Comparison of ENCODE assay signal across 10 cellular contexts in genomic region chr22:48098243-48098935, GRCh38.
A peak's percentile ranks its signal among the peaks of the same experiment; 100 is the strongest.
DNase-seq lines count a peak whose midpoint lies in the region; ATAC-seq and TF ChIP-seq lines count a peak whose summit lies in the region.
"Had no signal": no experiment of that assay in that cellular context is flagged by ENCODE, and none has a peak within 500 bp of the region (broad histone marks: within the 10 kb centered on the region; RNA-seq: fewer than 3 reads in every experiment).

No MANE protein-coding gene starts in this region.

- H3K4me3 ChIP-seq in NB4 (ENCODE audit: low read depth, low read length) (no peak overlapping the region), spleen (peak overlapping the region in 1 of 8 donors; percentile 38), tibial nerve (no peak overlapping the region)

- peak overlapping the region; percentile 7 for H3K4me3 Mint-ChIP-seq in activated CD8-positive, alpha-beta memory T cell treated with anti-CD3 and anti-CD28 coated beads, Interleukin-2, amount 10 ng/mL, durations not matched to agents 7 days and 5 days

- no peak for TF ChIP-seq CTCF in NB4 (IDR thresholded peaks at IDR 0.05; ENCODE audit: low read depth, low read length)
- no peak for TF ChIP-seq CTCF in spleen (IDR thresholded peaks at IDR 0.05 in 8 of 11, conservative IDR thresholded peaks at IDR 0.05 in 3 of 11)
- TF ChIP-seq CTCF in tibial nerve (IDR thresholded peaks at IDR 0.05) = no peak

- peaks cover 33% of the 10 kb centered on the region for H3K27me3 Mint-ChIP-seq in activated CD8-positive, alpha-beta memory T cell treated with anti-CD3 and anti-CD28 coated beads, Interleukin-2, amount 10 ng/mL, durations not matched to agents 7 days and 5 days

- peaks cover 0 to 28% (median 0%) of the 10 kb centered on the region in 7 donors for H3K27me3 ChIP-seq in spleen (replicated peaks in 1 of 7)
- peaks cover 0 to 7% of the 10 kb centered on the region in 2 donors for H3K27me3 ChIP-seq in tibial nerve

- peak; percentile 94 for ATAC-seq in activated CD8-positive, alpha-beta memory T cell treated with anti-CD3 and anti-CD28 coated beads, Interleukin-2, amount 10 ng/mL, durations not matched to agents 7 days and 5 days
- ATAC-seq in HG02678 (IDR thresholded peaks at IDR 0.05; ENCODE audit: unreplicated experiment) = peak; percentile 83
- ATAC-seq: Panc1 had no signal

- H3K27ac Mint-ChIP-seq in activated CD8-positive, alpha-beta memory T cell treated with anti-CD3 and anti-CD28 coated beads, Interleukin-2, amount 10 ng/mL, durations not matched to agents 7 days and 5 days = peak overlapping the region; percentile 88

- H3K4me1 ChIP-seq in spleen (peaks cover 7 to 52% (median 31%) of the 10 kb centered on the region in 6 donors), tibial nerve (no peaks in the 10 kb centered on the region)
- H3K4me1 ChIP-seq: parathyroid adenoma had no signal

- H3K9me3 ChIP-seq in spleen (peaks cover 0 to 6% (median 0%) of the 10 kb centered on the region in 8 donors), tibial nerve (no peaks in the 10 kb centered on the region)

- no peaks in the 10 kb centered on the region for H3K36me3 ChIP-seq in spleen
- no peaks in the 10 kb centered on the region for H3K36me3 ChIP-seq in tibial nerve

- H3K4me1 Mint-ChIP-seq in activated CD8-positive, alpha-beta memory T cell treated with anti-CD3 and anti-CD28 coated beads, Interleukin-2, amount 10 ng/mL, durations not matched to agents 7 days and 5 days = peaks cover 32% of the 10 kb centered on the region

- DNase-seq in activated CD8-positive, alpha-beta memory T cell treated with anti-CD3 and anti-CD28 coated beads, Interleukin-2, amount 10 ng/mL, durations not matched to agents 7 days and 5 days = peak; percentile 75
- no peak for DNase-seq in activated CD8-positive, alpha-beta memory T cell treated with anti-CD3 and anti-CD28 coated beads, Interleukin-2, amount 50 U/mL, for 4 hours
- DNase-seq in NB4 (ENCODE audit: low read depth) (peak; percentile 33), spleen (no peak), anterior cingulate cortex (lab: John Stamatoyannopoulos, UW) (no peak), tibial nerve (ENCODE audit: low spot score in 2 of 2) (no peak), inferior parietal cortex (ENCODE audit: extremely low spot score) (no peak)

- H3K27ac ChIP-seq in spleen = peak overlapping the region in 7 of 8 donors; percentile 71 to 90 (median 80)
- H3K27ac ChIP-seq in tibial nerve = no peak overlapping the region
- H3K27ac ChIP-seq: parathyroid adenoma had no signal

- TF ChIP-seq EP300 in tibial nerve (IDR thresholded peaks at IDR 0.05) = no peak

- intact Hi-C loops in spleen (cut with DNase I; ENCODE audit: low total_unique reads) = no loop called here

- peaks cover 10% of the 10 kb centered on the region for H3K36me3 Mint-ChIP-seq in activated CD8-positive, alpha-beta memory T cell treated with anti-CD3 and anti-CD28 coated beads, Interleukin-2, amount 10 ng/mL, durations not matched to agents 7 days and 5 days

- 8 to 28% (median 15%) methylated on average over 8 of the region's 8 CpGs for WGBS in spleen, 5 donors
- 61 to 66% methylated on average over 8 of the region's 8 CpGs for WGBS in tibial nerve, 2 donors

- CTCF ChIA-PET in activated CD8-positive, alpha-beta memory T cell treated with anti-CD3 and anti-CD28 coated beads, Interleukin-2, amount 10 ng/mL, durations not matched to agents 7 days and 5 days (lab: Charles Lee) = no interaction called here

- H3K9me3 Mint-ChIP-seq in activated CD8-positive, alpha-beta memory T cell treated with anti-CD3 and anti-CD28 coated beads, Interleukin-2, amount 10 ng/mL, durations not matched to agents 7 days and 5 days (ENCODE audit: low read depth) = no peaks in the 10 kb centered on the region

- TF ChIP-seq POLR2A in NB4 (IDR thresholded peaks at IDR 0.05; ENCODE audit: extremely low read depth, insufficient read length) (no peak), spleen (IDR thresholded peaks at IDR 0.05) (no peak), tibial nerve (IDR thresholded peaks at IDR 0.05) (no peak)

Comparison
In these comparisons a context has a peak if more than half of its experiments do, and no peak if none do; other contexts are left out.
1. DNase-seq: peak in activated CD8-positive, alpha-beta memory T cell treated with anti-CD3 and anti-CD28 coated beads, Interleukin-2, amount 10 ng/mL, durations not matched to agents 7 days and 5 days (single experiment) and NB4 (single experiment); none in activated CD8-positive, alpha-beta memory T cell treated with anti-CD3 and anti-CD28 coated beads, Interleukin-2, amount 50 U/mL, for 4 hours (single experiment), spleen (single experiment), anterior cingulate cortex (0 of 58), tibial nerve (0 of 2) and inferior parietal cortex (single experiment).
2. H3K27ac ChIP-seq: peak in spleen (7 of 8); none in tibial nerve (0 of 4).